11 cellular contexts compared by ENCODE assay signal in the genomic region with DNA sequence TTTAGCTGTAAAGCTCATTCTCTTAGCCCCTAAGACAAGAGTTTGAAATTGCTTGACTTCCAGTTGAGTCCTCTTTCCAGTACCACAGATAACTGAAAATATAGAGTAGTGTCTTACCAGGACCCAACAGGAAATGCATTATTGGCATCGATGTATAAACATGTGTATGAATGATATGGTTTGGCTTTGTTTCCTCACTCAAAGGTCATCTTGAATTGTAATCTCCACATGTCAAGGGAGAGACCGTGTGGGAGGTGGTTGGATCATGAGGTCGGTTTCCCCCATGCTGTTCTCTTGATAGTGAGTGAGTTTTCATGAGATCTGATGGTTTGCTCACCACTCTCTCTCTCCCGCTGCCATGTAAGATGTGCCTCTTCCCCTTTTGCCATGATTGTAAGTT.
"Had no signal": no experiment of that assay in that cellular context is flagged by ENCODE, and none has a peak within 500 bp of the region (broad histone marks: within the 10 kb centered on the region; RNA-seq: fewer than 3 reads in every experiment).

No MANE protein-coding gene starts in this region.

- ATAC-seq: GM23338, HCT116 had no signal

- H3K27ac ChIP-seq: GM23248 had no signal

- DNase-seq: GM23248, GOT3, H7, H9, HCEC 1CT, HFFc6 had no signal

- H2AFZ ChIP-seq: GM23248, GM23338 had no signal

- H3K9ac ChIP-seq: GM23248 had no signal

- H3K9me3 ChIP-seq: HAP-1 had no signal

- H3K36me3 ChIP-seq: HAP-1 had no signal

- H3K4me2 ChIP-seq: GM23338 had no signal

- H3K4me3 ChIP-seq: GM23248, GM23338, HAP-1 had no signal

- H3K4me1 ChIP-seq: HAP-1 had no signal

- FAIRE-seq: H1, H54 had no signal
